ENCODE assay signal across 10 cellular contexts in genomic region chr2:241560883-241561474, GRCh38. TPM values are rescaled to one million over a fixed set of nuclear protein-coding genes. Genes with fewer than 3 reads are reported as not detected.
DNase-seq lines count a peak whose midpoint lies in the region; ATAC-seq and TF ChIP-seq lines count a peak whose summit lies in the region.
"Had no signal": no experiment of that assay in that cellular context is flagged by ENCODE, and none has a peak within 500 bp of the region (broad histone marks: within the 10 kb centered on the region; RNA-seq: fewer than 3 reads in every experiment).

No MANE protein-coding gene starts in this region.

- H3K4me1 Mint-ChIP-seq in HFFc6 (ENCODE audit: low read depth) = peaks cover 29% of the 10 kb centered on the region

- peaks cover 15% of the 10 kb centered on the region for H3K9me3 Mint-ChIP-seq in HFFc6

- no peaks in the 10 kb centered on the region for H3K36me3 ChIP-seq in testis (ENCODE audit: low read depth, missing control alignments)

- H3K27ac ChIP-seq in coronary artery (peak overlapping the region in 1 of 2 donors; percentile 54), testis (no peak overlapping the region)

- H3K4me3 Mint-ChIP-seq in HFFc6 = peak overlapping the region; percentile 90
- H3K4me3 Mint-ChIP-seq: activated CD4-positive, alpha-beta T cell treated with anti-CD3 and anti-CD28 coated beads, Interleukin-2, amount 10 ng/mL, durations not matched to agents 7 days and 5 days had no signal

- no peaks in the 10 kb centered on the region for H3K27me3 ChIP-seq in testis

- TF ChIP-seq CTCF in HFFc6 (IDR thresholded peaks at IDR 0.05) (no peak), coronary artery (IDR thresholded peaks at IDR 0.05) (no peak), testis (IDR thresholded peaks at IDR 0.05) (no peak)

- no peaks in the 10 kb centered on the region; the same call in 1 of the 2 replicates for H3K27me3 Mint-ChIP-seq in HFFc6 (ENCODE audit: insufficient read depth)

- no peak for TF ChIP-seq POLR2A in testis (IDR thresholded peaks at IDR 0.05)

- WGBS in testis, 2 donors = 30 to 57% methylated on average over 2 to 19 of the region's 19 CpGs

- ATAC-seq in GM19328 (IDR thresholded peaks at IDR 0.05; ENCODE audit: unreplicated experiment) = no peak
- no peak for ATAC-seq in stimulated activated naive CD8-positive, alpha-beta T cell treated with anti-CD3 and anti-CD28 coated beads, Interleukin-15, Interleukin-2, amounts not matched to agents 100 U/mL and 50 U/mL, for 24 hours

- no peaks in the 10 kb centered on the region for H3K36me3 Mint-ChIP-seq in HFFc6 (ENCODE audit: low read depth)

- peaks cover 24% of the 10 kb centered on the region for H3K4me1 ChIP-seq in testis

- intact Hi-C loops in testis (cut with DNase I; ENCODE audit: low total_unique reads) = no loop called here

- H3K9me3 ChIP-seq in testis = no peaks in the 10 kb centered on the region

- DNase-seq in HFFc6 = no peak
- DNase-seq in coronary artery (ENCODE audit: low spot score) = no peak
- peak; percentile 52 to 60 for DNase-seq in lung microvascular endothelial cell (ENCODE audit: low read depth in 2 of 2)
- peak; percentile 31 for DNase-seq in testis
- no peak for DNase-seq in NCI-H446 treated with DMSO at 0.1 percent for 48 hours (lab: John Stamatoyannopoulos, UW)
- DNase-seq in SIG-M5 (lab: John Stamatoyannopoulos, UW) = no peak
- no peak for DNase-seq in stimulated activated naive CD8-positive, alpha-beta T cell treated with anti-CD3 and anti-CD28 coated beads, Interleukin-15, Interleukin-2, amounts not matched to agents 100 U/mL and 50 U/mL, for 24 hours
- DNase-seq: activated CD4-positive, alpha-beta T cell treated with anti-CD3 and anti-CD28 coated beads, Interleukin-2, amount 10 ng/mL, durations not matched to agents 7 days and 5 days; NCI-H1436 treated with DMSO at 0.1 percent for 48 hours had no signal

- H3K27ac Mint-ChIP-seq in HFFc6 = no peak overlapping the region
- H3K27ac Mint-ChIP-seq: activated CD4-positive, alpha-beta T cell treated with anti-CD3 and anti-CD28 coated beads, Interleukin-2, amount 10 ng/mL, durations not matched to agents 7 days and 5 days had no signal

- H3K4me3 ChIP-seq in coronary artery (peak overlapping the region; percentile 82), testis (no peak overlapping the region)

RNA-seq across cellular contexts. Expression of gene BOK, which starts 2.4 kb away (rescaled TPM):
- total RNA-seq in HFFc6 (2021; fragmentation: NEBNext Ultra II Directional; extraction: Animal tissue kit (Norgen Biotek cat#: 25700)) = 10 to 100 TPM; 26.3 to 42.4 (median 29.1) TPM
- total RNA-seq in lung microvascular endothelial cell (37.7 and 113 TPM in 2 replicates), testis (10 to 100 TPM; 52.0 to 62.7 TPM)
- polyA plus RNA-seq in testis (ENCODE audit: insufficient read depth, low read depth, low replicate concordance) = 20.2 TPM
- total RNA-seq: activated CD4-positive, alpha-beta T cell treated with anti-CD3 and anti-CD28 coated beads, Interleukin-2, amount 10 ng/mL, durations not matched to agents 7 days and 5 days had no signal

RNA-seq across cellular contexts. Expression of gene STK25, which starts 52.6 kb away (rescaled TPM):
- total RNA-seq in HFFc6 (2021; fragmentation: NEBNext Ultra II Directional; extraction: Animal tissue kit (Norgen Biotek cat#: 25700)) = 100 to 1,000 TPM; 129 to 159 (median 150) TPM
- total RNA-seq in lung microvascular endothelial cell (240 and 367 TPM in 2 replicates), testis (100 to 1,000 TPM; 224 to 250 TPM)
- 200 TPM for polyA plus RNA-seq in testis (ENCODE audit: insufficient read depth, low read depth, low replicate concordance)

Comparison
In these comparisons a context has a peak if more than half of its experiments do, and no peak if none do; other contexts are left out.
1. DNase-seq: peak in lung microvascular endothelial cell (2 of 2) and testis (single experiment); none in HFFc6 (single experiment), coronary artery (single experiment), NCI-H446 treated with DMSO at 0.1 percent for 48 hours (single experiment), SIG-M5 (single experiment) and stimulated activated naive CD8-positive, alpha-beta T cell treated with anti-CD3 and anti-CD28 coated beads, Interleukin-15, Interleukin-2, amounts not matched to agents 100 U/mL and 50 U/mL, for 24 hours (single experiment).